ENCODE assay signal across 14 cellular contexts in the genomic region with DNA sequence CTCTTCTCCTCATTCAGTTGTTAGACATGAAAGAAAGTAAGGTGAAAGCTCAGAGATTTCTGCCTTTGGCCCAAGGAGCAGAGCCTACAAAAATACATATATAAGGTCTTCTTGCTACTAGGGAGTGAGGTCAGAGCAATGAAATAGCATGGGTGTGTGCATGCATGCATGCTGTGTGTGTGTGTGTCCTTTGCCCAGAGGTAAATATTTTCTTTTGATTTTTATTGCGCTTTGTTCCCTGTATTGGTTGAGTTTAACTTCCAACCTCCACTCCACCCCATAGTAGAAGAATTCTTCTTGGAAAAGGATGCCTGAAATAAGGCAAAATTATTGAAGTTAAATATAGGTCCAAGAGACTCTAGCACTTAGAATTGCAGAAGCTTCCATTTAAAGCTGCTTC.
A peak's percentile ranks its signal among the peaks of the same experiment; 100 is the strongest.
DNase-seq lines count a peak whose midpoint lies in the region; ATAC-seq and TF ChIP-seq lines count a peak whose summit lies in the region.
"Had no signal": no experiment of that assay in that cellular context is flagged by ENCODE, and none has a peak within 500 bp of the region (broad histone marks: within the 10 kb centered on the region; RNA-seq: fewer than 3 reads in every experiment).

No MANE protein-coding gene starts in this region.

- intact Hi-C loops in left colon (cut with DNase I, micrococcal nuclease) = no loop called here
- intact Hi-C loops in transverse colon (cut with DNase I; ENCODE audit: low total_unique reads) = no loop called here

- H3K27ac ChIP-seq in VCaP (peak overlapping the region; percentile 14; the same call in 1 of the 2 replicates), transverse colon (peak overlapping the region; percentile 62 to 75 (median 72))
- H3K27ac ChIP-seq: BLaER1 had no signal

- in situ Hi-C loops in transverse colon (cut with MboI; ENCODE audit: low pct_ligation_motif_present in 1 of 4, low pct_unique_long_range_greater_than_20kb in 1 of 4, low sequenced_read_pairs in 3 of 4) = no loop called here

- H3K36me3 ChIP-seq in transverse colon = no peaks in the 10 kb centered on the region
- H3K36me3 ChIP-seq: BLaER1 had no signal

- DNase-seq in NCI-H748 (lab: John Stamatoyannopoulos, UW; ENCODE audit: unreplicated experiment) (peak; percentile 24), NCI-H748 treated with DMSO at 0.1 percent for 48 hours (lab: John Stamatoyannopoulos, UW) (no peak), left colon (peak in 1 of 2 donors; percentile 59), transverse colon (no peak), GM19238 (ENCODE audit: insufficient read length, low spot score) (no peak), retina (no peak)
- DNase-seq in effector CD8-positive, alpha-beta T cell (lab: John Stamatoyannopoulos, UW) = no peak
- DNase-seq: 8988T; Calu3; CD4-positive, alpha-beta memory T cell; DMS79 treated with DMSO at 0.1 percent for 48 hours; H9 had no signal

- ATAC-seq in left colon = peak; percentile 96

- no peaks in the 10 kb centered on the region for H3K27me3 ChIP-seq in transverse colon
- H3K27me3 ChIP-seq: BLaER1 had no signal

- no peak for TF ChIP-seq POLR2A in transverse colon (IDR thresholded peaks at IDR 0.05)

- 33 to 51% methylated on average over 1 of the region's 1 CpG for WGBS in transverse colon (ENCODE audit: low coverage in 1 of 2), 2 donors

- no peak overlapping the region for H3K4me3 ChIP-seq in transverse colon
- H3K4me3 ChIP-seq: BLaER1 had no signal

- TF ChIP-seq CTCF in VCaP (conservative IDR thresholded peaks at IDR 0.05) (no peak), transverse colon (IDR thresholded peaks at IDR 0.05) (no peak)

- TF ChIP-seq EP300 in transverse colon (IDR thresholded peaks at IDR 0.05; ENCODE audit: low read depth) = peak; percentile 35

- no peaks in the 10 kb centered on the region for H3K9me3 ChIP-seq in transverse colon
- H3K9me3 ChIP-seq: BLaER1 had no signal

- peaks cover 0 to 37% (median 14%) of the 10 kb centered on the region in 4 donors for H3K4me1 ChIP-seq in transverse colon
